Comparison of ENCODE assay signal across 8 cellular contexts in genomic region chr22:38793721-38794466, GRCh38. TPM values are rescaled to one million over a fixed set of nuclear protein-coding genes. Genes with fewer than 3 reads are reported as not detected.
DNase-seq lines count a peak whose midpoint lies in the region; ATAC-seq, FAIRE-seq and TF ChIP-seq lines count a peak whose summit lies in the region.

Gene DNAL4, minus strand, starts transcription at chr22:38794143. Its CDS starts 11,412 bp downstream, at chr22:38782731.

- H3K9ac ChIP-seq in HepG2 (ENCODE audit: insufficient read depth, low read depth, low read length) = peak within 1 kb of the TSS; percentile 77

- in situ Hi-C loops in HepG2 (cut with HindIII; ENCODE audit: extremely low pct_ligation_motif_present, low pct_unique_long_range_greater_than_20kb) = no loop called here

- no peak for TF ChIP-seq EP300 in HepG2 (IDR thresholded peaks at IDR 0.05; ENCODE audit: low read depth in 2 of 2, low read length in 2 of 2)
- no peak for TF ChIP-seq EP300 in HepG2 (CRISPR knock-in tag; IDR thresholded peaks at IDR 0.05; ENCODE audit: borderline replicate concordance)

- H3K4me2 ChIP-seq in HepG2 (ENCODE audit: low read depth, low read length) = peak within 1 kb of the TSS; percentile 85

- H3K27ac ChIP-seq in dorsolateral prefrontal cortex (peak within 1 kb of the TSS in 43 of 59 donors; percentile 9 to 83 (median 62)), HepG2 (ENCODE audit: extremely low read length, insufficient read depth, low read length) (peak within 1 kb of the TSS; percentile 39)

- H3K27ac Mint-ChIP-seq in activated CD4-positive, alpha-beta memory T cell treated with anti-CD3 and anti-CD28 coated beads for 36 hours = peak within 1 kb of the TSS; percentile 61

- H3K9me3 ChIP-seq in HepG2 (ENCODE audit: low read length) = no peaks in the 10 kb centered on the region

- H3K27me3 ChIP-seq in dorsolateral prefrontal cortex (no peaks in the 10 kb centered on the region), HepG2 (ENCODE audit: control insufficient read depth in 1 of 2, insufficient read depth in 2 of 2, low read length in 2 of 2) (peaks cover 0 to 4% of the 10 kb centered on the region in 2 experiments; a peak in 2 of 5 replicates)

- under 1% methylated on average over 29 of the region's 47 CpGs for WGBS in HepG2 (ENCODE audit: low lambda C conversion rate)

- H3K9me3 Mint-ChIP-seq in activated CD4-positive, alpha-beta memory T cell treated with anti-CD3 and anti-CD28 coated beads for 36 hours = no peaks in the 10 kb centered on the region

- peak within 1 kb of the TSS; percentile 92 for H2AFZ ChIP-seq in HepG2 (ENCODE audit: low read length)

- ATAC-seq in GM19452 (IDR thresholded peaks at IDR 0.05; ENCODE audit: unreplicated experiment) (peak; percentile 98), HG03575 (IDR thresholded peaks at IDR 0.05; ENCODE audit: extremely low read depth, insufficient number of reproducible peaks, low FRiP score, unreplicated experiment) (peak; percentile 74), HepG2 (peak; percentile 97)

- TF ChIP-seq CTCF in dorsolateral prefrontal cortex (IDR thresholded peaks at IDR 0.05 in 54 of 56, conservative IDR thresholded peaks at IDR 0.05 in 2 of 56; ENCODE audit: low read depth in 1 of 56, partially characterized antibody in 56 of 56) (peak in 7 of 56 donors; percentile 4 to 32 (median 17)), HepG2 (CRISPR knock-in tag; IDR thresholded peaks at IDR 0.05) (no peak)

- BruUV-seq in HepG2 (replicated peaks; lab: Mats Ljungman, UMichigan) = no TSS peak

- H3K27me3 Mint-ChIP-seq in activated CD4-positive, alpha-beta memory T cell treated with anti-CD3 and anti-CD28 coated beads for 36 hours = peaks cover 23% of the 10 kb centered on the region

- H4K20me1 ChIP-seq in HepG2 (ENCODE audit: insufficient read depth, low read length) = no peaks in the 10 kb centered on the region

- peaks cover 14% of the 10 kb centered on the region for H3K4me1 Mint-ChIP-seq in activated CD4-positive, alpha-beta memory T cell treated with anti-CD3 and anti-CD28 coated beads for 36 hours (ENCODE audit: low read depth)

- peaks cover 29% of the 10 kb centered on the region for H3K4me1 ChIP-seq in HepG2 (ENCODE audit: insufficient read depth, low read length)

- no peaks in the 10 kb centered on the region for H3K79me2 ChIP-seq in HepG2 (ENCODE audit: insufficient read depth, low read length)

- peak within 1 kb of the TSS; percentile 79 for H3K4me3 Mint-ChIP-seq in activated CD4-positive, alpha-beta memory T cell treated with anti-CD3 and anti-CD28 coated beads for 36 hours

- TF ChIP-seq RAD21 in HepG2 (CRISPR knock-in tag; IDR thresholded peaks at IDR 0.05) = no peak

- POLR2A ChIA-PET in activated CD4-positive, alpha-beta memory T cell treated with anti-CD3 and anti-CD28 coated beads for 36 hours (lab: Charles Lee) = interaction anchor here (1.0 kb wide), 1 partner anchor 43 kb away, joined by 3 read pairs; no protein-coding TSS in a partner anchor
- POLR2A ChIA-PET in HepG2 (lab: Yijun Ruan, JAX) = no interaction called here

- H3K36me3 ChIP-seq in HepG2 (replicated peaks in 1 of 2; ENCODE audit: control insufficient read depth in 1 of 2, insufficient read depth in 2 of 2, low read length in 2 of 2) = no peaks in the 10 kb centered on the region

- H3K36me3 Mint-ChIP-seq in activated CD4-positive, alpha-beta memory T cell treated with anti-CD3 and anti-CD28 coated beads for 36 hours = no peaks in the 10 kb centered on the region

- peak within 1 kb of the TSS; percentile 56 to 96 (median 81) for H3K4me3 ChIP-seq in dorsolateral prefrontal cortex
- H3K4me3 ChIP-seq in HepG2 (replicated peaks in 1 of 3; ENCODE audit: insufficient read depth in 1 of 3, low read depth in 2 of 3, low read length in 3 of 3) = peak within 1 kb of the TSS; percentile 78 to 95 (median 83)

- CTCF ChIA-PET in activated CD4-positive, alpha-beta memory T cell treated with anti-CD3 and anti-CD28 coated beads for 36 hours (lab: Charles Lee) = interaction anchor here (1.5 kb wide), 1 partner anchor 25 kb away, joined by 5 read pairs; no protein-coding TSS in a partner anchor
- CTCF ChIA-PET in HepG2 (lab: Yijun Ruan, JAX; ENCODE audit: low intra/inter-chr PET ratio, low total read pairs) = no interaction called here

- DNase-seq in CD1c-positive myeloid dendritic cell (ENCODE audit: extremely low spot score) (peak; percentile 99), NCI-H82 (lab: John Stamatoyannopoulos, UW) (peak; percentile 98), dorsolateral prefrontal cortex (peak; percentile 72 to 98 (median 94)), HepG2 (ENCODE audit: low spot score) (peak; percentile 96)
- peak; percentile 95 for DNase-seq in activated CD4-positive, alpha-beta memory T cell treated with anti-CD3 and anti-CD28 coated beads for 36 hours
- DNase-seq in stimulated activated CD4-positive, alpha-beta T cell treated with anti-CD3 and anti-CD28 coated beads, Interleukin-2, amount 100 ng/mL, for 48 hours = peak; percentile 83 to 85

- peak; percentile 34 to 43; a peak in 2 of 4 replicates for TF ChIP-seq POLR2A in HepG2 (IDR thresholded peaks at IDR 0.05; ENCODE audit: insufficient read depth in 1 of 2, low read depth in 2 of 2, low read length in 2 of 2)

- FAIRE-seq in HepG2 (lab: Jason Lieb, UNC) = peak; percentile 94

- intact Hi-C loops in activated CD4-positive, alpha-beta memory T cell treated with anti-CD3 and anti-CD28 coated beads for 36 hours (cut with micrococcal nuclease) = loop anchor here (2.0 kb wide), 1 partner anchor 39 kb away; the partner anchor contains the start of gene SUN2
- intact Hi-C loops in dorsolateral prefrontal cortex (cut with DNase I) (no loop called here), HepG2 (cut with micrococcal nuclease; ENCODE audit: unreplicated experiment) (no loop called here)

TF ChIP-seq in HepG2, 621 proteins besides CTCF, POLR2A, EP300 and RAD21 (continues in another document):
- TF ChIP-seq NAIF1 (CRISPR knock-in tag; IDR thresholded peaks at IDR 0.05; ENCODE audit: borderline replicate concordance) = no peak

RNA-seq across cellular contexts. Expression of gene DNAL4, which starts in this region (rescaled TPM):
- 1 to 10 TPM; 7.7 to 8.3 TPM for total RNA-seq in activated CD4-positive, alpha-beta memory T cell treated with anti-CD3 and anti-CD28 coated beads for 36 hours
- 10 to 100 TPM; 15.6 to 42.0 (median 23.9) TPM for total RNA-seq in dorsolateral prefrontal cortex
- total RNA-seq in HepG2 (2016; rRNA removed; fragmentation: Illumina TruSeq; extraction: Trizol) = 8.0 and 8.8 TPM in 2 replicates
- 8.4 and 10.6 TPM in 2 replicates for total RNA-seq in HepG2 (2016; cell fraction: cytosol; rRNA removed; fragmentation: Illumina TruSeq; extraction: Trizol; ENCODE audit: low read depth)
- total RNA-seq in HepG2 (2016; cell fraction: insoluble cytoplasmic fraction; rRNA removed; fragmentation: Illumina TruSeq; extraction: Trizol) = 7.8 and 8.3 TPM in 2 replicates
- 15.9 and 18.1 TPM in 2 replicates for total RNA-seq in HepG2 (2016; cell fraction: membrane; rRNA removed; fragmentation: Illumina TruSeq; extraction: Trizol)
- 3.2 and 3.8 TPM in 2 replicates for total RNA-seq in HepG2 (2016; cell fraction: nucleus; rRNA removed; fragmentation: Illumina TruSeq; extraction: Trizol)
- polyA plus RNA-seq in HepG2 (2011; rRNA removed) = 9.0 and 10.7 TPM in 2 replicates
- polyA plus RNA-seq in HepG2 (2011; cell fraction: cytosol; rRNA removed) = 11.6 and 14.0 TPM in 2 replicates
- polyA plus RNA-seq in HepG2 (2011; cell fraction: nucleus; rRNA removed) = 6.6 and 8.0 TPM in 2 replicates
- polyA plus RNA-seq in HepG2 (2012) = 4.6 and 5.9 TPM in 2 replicates
- 10.5 and 11.9 TPM in 2 replicates for polyA plus RNA-seq in HepG2 (2016; cell fraction: cytosol; fragmentation: Illumina TruSeq; extraction: Trizol; ENCODE audit: low read depth)
- polyA plus RNA-seq in HepG2 (2016; cell fraction: insoluble cytoplasmic fraction; fragmentation: Illumina TruSeq; extraction: Trizol; ENCODE audit: low read depth) = 7.7 and 9.2 TPM in 2 replicates
- 13.7 and 14.4 TPM in 2 replicates for polyA plus RNA-seq in HepG2 (2016; cell fraction: membrane; fragmentation: Illumina TruSeq; extraction: Trizol; ENCODE audit: low read depth)
- polyA plus RNA-seq in HepG2 (2016; cell fraction: nucleus; fragmentation: Illumina TruSeq; extraction: Trizol; ENCODE audit: insufficient read depth, low read depth) = 5.5 and 8.1 TPM in 2 replicates
- 6.9 and 10.7 TPM in 2 replicates for polyA minus RNA-seq in HepG2 (2011; rRNA and poly(A)+ RNA removed; ENCODE audit: low replicate concordance)
- 1.5 and 2.4 TPM in 2 replicates for polyA minus RNA-seq in HepG2 (2011; cell fraction: cytosol; rRNA and poly(A)+ RNA removed)
- 1.0 and 1.5 TPM in 2 replicates for polyA minus RNA-seq in HepG2 (2011; cell fraction: nucleus; rRNA and poly(A)+ RNA removed)

Comparison
In these comparisons a context has a peak if more than half of its experiments do, and no peak if none do; other contexts are left out.
1. Peak in every context shown above with its lines: DNase-seq, ATAC-seq, H3K4me3 ChIP-seq and H3K27ac ChIP-seq.